ENCODE assay signal across 10 cellular contexts in the genomic region with DNA sequence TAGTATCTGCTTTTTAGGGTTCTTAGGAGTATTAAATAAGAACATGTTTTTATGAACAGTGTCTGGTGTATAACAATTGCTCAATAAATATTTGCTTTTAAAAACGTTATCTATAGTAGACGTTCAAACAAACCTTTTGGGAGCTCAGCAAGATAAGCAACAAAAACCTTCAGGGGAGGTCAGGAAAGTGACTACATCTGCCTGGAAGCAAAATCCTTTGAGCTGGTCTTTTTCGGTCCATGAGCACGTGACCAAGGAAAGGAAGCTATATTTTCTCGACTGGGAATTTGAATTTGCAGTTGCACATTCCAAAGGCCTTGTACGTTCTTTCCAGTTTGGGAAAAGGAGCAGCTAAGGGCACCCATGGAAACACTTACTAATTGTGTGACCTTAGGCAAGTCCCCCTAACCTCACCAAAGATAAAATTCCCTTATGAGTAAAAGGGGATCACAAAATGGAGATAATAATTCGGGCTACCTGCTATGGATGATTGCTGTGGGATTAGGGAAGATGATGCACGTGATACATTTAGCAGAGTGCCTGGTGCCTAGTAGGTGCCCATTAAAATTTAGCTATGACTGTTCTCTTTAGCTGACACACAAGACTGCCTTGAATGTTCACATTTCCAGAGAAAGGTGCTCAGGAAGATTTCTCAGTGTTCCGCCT. TPM values are rescaled to one million over a fixed set of nuclear protein-coding genes. Genes with fewer than 3 reads are reported as not detected.
A peak's percentile ranks its signal among the peaks of the same experiment; 100 is the strongest.
DNase-seq lines count a peak whose midpoint lies in the region; ATAC-seq and TF ChIP-seq lines count a peak whose summit lies in the region.
"Had no signal": no experiment of that assay in that cellular context is flagged by ENCODE, and none has a peak within 500 bp of the region (broad histone marks: within the 10 kb centered on the region; RNA-seq: fewer than 3 reads in every experiment).

No MANE protein-coding gene starts in this region.

- H3K9me3 Mint-ChIP-seq in activated CD8-positive, alpha-beta memory T cell treated with anti-CD3 and anti-CD28 coated beads, Interleukin-2, amount 10 ng/mL, durations not matched to agents 7 days and 5 days (ENCODE audit: low read depth), result no peaks in the 10 kb centered on the region
- H3K9me3 Mint-ChIP-seq in stimulated activated naive CD8-positive, alpha-beta T cell treated with anti-CD3 and anti-CD28 coated beads, Interleukin-15, amount 100 ng/mL, for 72 hours, result no peaks in the 10 kb centered on the region

- DNase-seq in activated CD8-positive, alpha-beta memory T cell treated with anti-CD3 and anti-CD28 coated beads, Interleukin-2, amount 10 ng/mL, durations not matched to agents 7 days and 5 days, result no peak
- no peak for DNase-seq in activated CD8-positive, alpha-beta memory T cell treated with anti-CD3 and anti-CD28 coated beads, Interleukin-2, amount 50 U/mL, for 48 hours
- peak; percentile 74 for DNase-seq in RPMI7951 (ENCODE audit: low read depth)
- DNase-seq in fibroblast of mammary gland (ENCODE audit: low read depth), result peak; percentile 35
- DNase-seq in stimulated activated naive CD8-positive, alpha-beta T cell treated with anti-CD3 and anti-CD28 coated beads, Interleukin-15, amount 100 ng/mL, for 72 hours, result no peak
- no peak for DNase-seq in NK-92 treated with Interleukin-12 subunit alpha and Interleukin-12 subunit beta, amount 100 ng/mL, for 24 hours (lab: John Stamatoyannopoulos, UW)
- no peak for DNase-seq in KG1 (lab: John Stamatoyannopoulos, UW)
- DNase-seq: NCI-H69 had no signal

- H3K4me1 Mint-ChIP-seq in activated CD8-positive, alpha-beta memory T cell treated with anti-CD3 and anti-CD28 coated beads, Interleukin-2, amount 10 ng/mL, durations not matched to agents 7 days and 5 days, result peaks cover 73% of the 10 kb centered on the region
- H3K4me1 Mint-ChIP-seq in stimulated activated naive CD8-positive, alpha-beta T cell treated with anti-CD3 and anti-CD28 coated beads, Interleukin-15, amount 100 ng/mL, for 72 hours, result peaks cover 69% of the 10 kb centered on the region

- no peak for ATAC-seq in activated CD8-positive, alpha-beta memory T cell treated with anti-CD3 and anti-CD28 coated beads, Interleukin-2, amount 10 ng/mL, durations not matched to agents 7 days and 5 days
- ATAC-seq in stimulated activated naive CD8-positive, alpha-beta T cell treated with anti-CD3 and anti-CD28 coated beads, Interleukin-15, amount 100 ng/mL, for 72 hours, result peak; percentile 21
- no peak for ATAC-seq in HG02623 (IDR thresholded peaks at IDR 0.05; ENCODE audit: unreplicated experiment)

- no peak overlapping the region for H3K4me3 ChIP-seq in fibroblast of mammary gland (ENCODE audit: control insufficient read depth, low read depth, low read length)
- H3K4me3 ChIP-seq: HAP-1 had no signal

- H3K36me3 Mint-ChIP-seq in activated CD8-positive, alpha-beta memory T cell treated with anti-CD3 and anti-CD28 coated beads, Interleukin-2, amount 10 ng/mL, durations not matched to agents 7 days and 5 days, result peaks cover 34% of the 10 kb centered on the region

- CTCF ChIA-PET in activated CD8-positive, alpha-beta memory T cell treated with anti-CD3 and anti-CD28 coated beads, Interleukin-2, amount 10 ng/mL, durations not matched to agents 7 days and 5 days (lab: Charles Lee), result interaction anchor here (0.6 to 9.8 kb wide), 11 partner anchors 11 to 1263 kb away, joined by 3 to 172 read pairs (median 9); partner anchors contain the start of genes PTTG1 and SLU7

- no peaks in the 10 kb centered on the region for H3K27me3 Mint-ChIP-seq in activated CD8-positive, alpha-beta memory T cell treated with anti-CD3 and anti-CD28 coated beads, Interleukin-2, amount 10 ng/mL, durations not matched to agents 7 days and 5 days
- H3K27me3 Mint-ChIP-seq in stimulated activated naive CD8-positive, alpha-beta T cell treated with anti-CD3 and anti-CD28 coated beads, Interleukin-15, amount 100 ng/mL, for 72 hours, result no peaks in the 10 kb centered on the region

- peak overlapping the region; percentile 97 for H3K4me3 Mint-ChIP-seq in activated CD8-positive, alpha-beta memory T cell treated with anti-CD3 and anti-CD28 coated beads, Interleukin-2, amount 10 ng/mL, durations not matched to agents 7 days and 5 days
- peak overlapping the region; percentile 100 for H3K4me3 Mint-ChIP-seq in stimulated activated naive CD8-positive, alpha-beta T cell treated with anti-CD3 and anti-CD28 coated beads, Interleukin-15, amount 100 ng/mL, for 72 hours

- TF ChIP-seq CTCF in fibroblast of mammary gland (conservative IDR thresholded peaks at IDR 0.05; ENCODE audit: control insufficient read depth, insufficient read depth, low read depth, low read length), result no peak

- peak overlapping the region; percentile 99 for H3K27ac Mint-ChIP-seq in activated CD8-positive, alpha-beta memory T cell treated with anti-CD3 and anti-CD28 coated beads, Interleukin-2, amount 10 ng/mL, durations not matched to agents 7 days and 5 days
- H3K27ac Mint-ChIP-seq in stimulated activated naive CD8-positive, alpha-beta T cell treated with anti-CD3 and anti-CD28 coated beads, Interleukin-15, amount 100 ng/mL, for 72 hours, result peak overlapping the region; percentile 97 to 99

RNA-seq across cellular contexts. Expression of gene PTTG1, which starts 45.4 kb away (rescaled TPM):
- 100 to 1,000 TPM; 204 to 212 TPM for total RNA-seq in activated CD8-positive, alpha-beta memory T cell treated with anti-CD3 and anti-CD28 coated beads, Interleukin-2, amount 10 ng/mL, durations not matched to agents 7 days and 5 days
- 1,242 and 1,282 TPM in 2 replicates for total RNA-seq in RPMI7951 (2014; rRNA removed; shearing (Covaris generic))

RNA-seq across cellular contexts. Expression of gene SLU7, which starts 48.1 kb away (rescaled TPM):
- 10 to 100 TPM; 50.1 to 54.6 TPM for total RNA-seq in activated CD8-positive, alpha-beta memory T cell treated with anti-CD3 and anti-CD28 coated beads, Interleukin-2, amount 10 ng/mL, durations not matched to agents 7 days and 5 days
- total RNA-seq in RPMI7951 (2014; rRNA removed; shearing (Covaris generic)), result 62.0 and 73.9 TPM in 2 replicates

Comparison
In these comparisons a context has a peak if more than half of its experiments do, and no peak if none do; other contexts are left out.
1. DNase-seq: peak in RPMI7951 (single experiment) and fibroblast of mammary gland (single experiment); none in activated CD8-positive, alpha-beta memory T cell treated with anti-CD3 and anti-CD28 coated beads, Interleukin-2, amount 10 ng/mL, durations not matched to agents 7 days and 5 days (single experiment), activated CD8-positive, alpha-beta memory T cell treated with anti-CD3 and anti-CD28 coated beads, Interleukin-2, amount 50 U/mL, for 48 hours (single experiment), stimulated activated naive CD8-positive, alpha-beta T cell treated with anti-CD3 and anti-CD28 coated beads, Interleukin-15, amount 100 ng/mL, for 72 hours (0 of 2), NK-92 treated with Interleukin-12 subunit alpha and Interleukin-12 subunit beta, amount 100 ng/mL, for 24 hours (single experiment) and KG1 (single experiment).